Comparison of ENCODE assay signal across 24 cellular contexts in genomic region chr6:75605635-75606034, GRCh38. TPM values are rescaled to one million over a fixed set of nuclear protein-coding genes. Genes with fewer than 3 reads are reported as not detected.
DNase-seq lines count a peak whose midpoint lies in the region; ATAC-seq lines count a peak whose summit lies in the region.
"Had no signal": no experiment of that assay in that cellular context is flagged by ENCODE, and none has a peak within 500 bp of the region (broad histone marks: within the 10 kb centered on the region; RNA-seq: fewer than 3 reads in every experiment).

No MANE protein-coding gene starts in this region.

- peaks cover 19% of the 10 kb centered on the region for H3K36me3 ChIP-seq in MG63
- H3K36me3 ChIP-seq: lower lobe of right lung had no signal

- peaks cover 8% of the 10 kb centered on the region for H3K36me3 Mint-ChIP-seq in activated naive CD8-positive, alpha-beta T cell
- H3K36me3 Mint-ChIP-seq in activated naive CD8-positive, alpha-beta T cell treated with anti-CD3 and anti-CD28 coated beads, Interleukin-2, amount 50 U/mL, for 24 hours (ENCODE audit: low read depth), result peaks cover 12% of the 10 kb centered on the region
- H3K36me3 Mint-ChIP-seq in T-cell (peaks cover 4% of the 10 kb centered on the region), naive B cell (no peaks in the 10 kb centered on the region)
- H3K36me3 Mint-ChIP-seq in stimulated activated memory B cell treated with anti-CD40 and anti-IgM and Interleukin-4, amounts not matched to agents 10 μg/mL and 1 μg/mL and 100 μg/mL, for 72 hours, result peaks cover 7% of the 10 kb centered on the region

- H3K4me3 Mint-ChIP-seq in activated naive CD8-positive, alpha-beta T cell, result peak overlapping the region; percentile 40
- no peak overlapping the region for H3K4me3 Mint-ChIP-seq in activated naive CD8-positive, alpha-beta T cell treated with anti-CD3 and anti-CD28 coated beads, Interleukin-2, amount 50 U/mL, for 24 hours
- H3K4me3 Mint-ChIP-seq in T-cell (peak overlapping the region in 2 of 3 donors; percentile 14 to 47), naive B cell (peak overlapping the region in 3 of 8 donors; percentile 0 to 61 (median 34))
- H3K4me3 Mint-ChIP-seq in stimulated activated memory B cell treated with anti-CD40 and anti-IgM and Interleukin-4, amounts not matched to agents 10 μg/mL and 1 μg/mL and 100 μg/mL, for 72 hours, result no peak overlapping the region
- H3K4me3 Mint-ChIP-seq: CD14-positive monocyte had no signal

- H3K9me3 ChIP-seq in MG63, result no peaks in the 10 kb centered on the region
- H3K9me3 ChIP-seq: lower lobe of right lung, testis had no signal

- H3K27me3 Mint-ChIP-seq in activated naive CD8-positive, alpha-beta T cell, result no peaks in the 10 kb centered on the region
- no peaks in the 10 kb centered on the region for H3K27me3 Mint-ChIP-seq in activated naive CD8-positive, alpha-beta T cell treated with anti-CD3 and anti-CD28 coated beads, Interleukin-2, amount 50 U/mL, for 24 hours
- no peaks in the 10 kb centered on the region for H3K27me3 Mint-ChIP-seq in T-cell
- H3K27me3 Mint-ChIP-seq in naive B cell, result no peaks in the 10 kb centered on the region
- H3K27me3 Mint-ChIP-seq in stimulated activated memory B cell treated with anti-CD40 and anti-IgM and Interleukin-4, amounts not matched to agents 10 μg/mL and 1 μg/mL and 100 μg/mL, for 72 hours, result no peaks in the 10 kb centered on the region

- H3K4me1 Mint-ChIP-seq in activated naive CD8-positive, alpha-beta T cell (ENCODE audit: low read depth), result peaks cover 77% of the 10 kb centered on the region
- H3K4me1 Mint-ChIP-seq in activated naive CD8-positive, alpha-beta T cell treated with anti-CD3 and anti-CD28 coated beads, Interleukin-2, amount 50 U/mL, for 24 hours, result peaks cover 73% of the 10 kb centered on the region
- H3K4me1 Mint-ChIP-seq in T-cell (peaks cover 79 to 85% (median 83%) of the 10 kb centered on the region in 3 donors), naive B cell (peaks cover 54 to 79% (median 79%) of the 10 kb centered on the region in 3 donors)
- peaks cover 74% of the 10 kb centered on the region for H3K4me1 Mint-ChIP-seq in stimulated activated memory B cell treated with anti-CD40 and anti-IgM and Interleukin-4, amounts not matched to agents 10 μg/mL and 1 μg/mL and 100 μg/mL, for 72 hours

- peak overlapping the region; percentile 31 for H3K27ac Mint-ChIP-seq in activated naive CD8-positive, alpha-beta T cell
- no peak overlapping the region for H3K27ac Mint-ChIP-seq in activated naive CD8-positive, alpha-beta T cell treated with anti-CD3 and anti-CD28 coated beads, Interleukin-2, amount 50 U/mL, for 24 hours
- H3K27ac Mint-ChIP-seq in T-cell, result peak overlapping the region in 1 of 2 donors; percentile 4
- peak overlapping the region in 4 of 6 donors; percentile 42 to 95 (median 61) for H3K27ac Mint-ChIP-seq in naive B cell
- H3K27ac Mint-ChIP-seq in stimulated activated memory B cell treated with anti-CD40 and anti-IgM and Interleukin-4, amounts not matched to agents 10 μg/mL and 1 μg/mL and 100 μg/mL, for 72 hours, result peak overlapping the region; percentile 9
- H3K27ac Mint-ChIP-seq: activated T-helper 2 cell treated with anti-CD3 and anti-CD28 coated beads, Interferon-gamma antibody, Interleukin-2, Interleukin-4, amounts not matched to agents 10 μg/mL and 5 μg/mL and 100 μg/mL, durations not matched to agents 14 hours and 24 hours and 36 hours had no signal

- ATAC-seq in activated naive CD8-positive, alpha-beta T cell treated with anti-CD3 and anti-CD28 coated beads, Interleukin-2, amount 50 U/mL, for 24 hours, result no peak
- ATAC-seq in T-cell (replicated peaks in 1 of 4) (no peak), naive B cell (ENCODE audit: low read depth in 2 of 2) (no peak)
- no peak for ATAC-seq in stimulated activated memory B cell treated with anti-CD40 and anti-IgM and Interleukin-4, amounts not matched to agents 10 μg/mL and 1 μg/mL and 100 μg/mL, for 72 hours
- ATAC-seq: lower lobe of right lung, sciatic nerve had no signal

- DNase-seq in activated naive CD8-positive, alpha-beta T cell treated with anti-CD3 and anti-CD28 coated beads, Interleukin-2, amount 50 U/mL, for 24 hours, result no peak
- DNase-seq in T-cell (no peak), naive B cell (no peak), DMS 273 (lab: John Stamatoyannopoulos, UW; ENCODE audit: unreplicated experiment) (no peak), NOMO-1 (lab: John Stamatoyannopoulos, UW; ENCODE audit: unreplicated experiment in 2 of 2) (no peak), MG63 (no peak)
- DNase-seq: ACHN; activated CD8-positive, alpha-beta memory T cell treated with anti-CD3 and anti-CD28 coated beads for 24 hours; amniotic stem cell; caudate nucleus; foreskin melanocyte; hypothalamus; islet precursor cell; KG1; lower lobe of right lung; NCI-H1048; NCI-H2081; NCI-H446 treated with DMSO at 0.1 percent for 48 hours; testis had no signal

- no peaks in the 10 kb centered on the region for H3K27me3 ChIP-seq in MG63
- H3K27me3 ChIP-seq: testis had no signal

- POLR2A ChIA-PET in T-cell (lab: Charles Lee), result no interaction called here

- CTCF ChIA-PET in T-cell (lab: Charles Lee), result interaction anchor here in 1 of 2 donors (0.7 kb wide), 1 partner anchor 308 kb away, joined by 3 read pairs; no protein-coding TSS in a partner anchor

- H3K4me3 ChIP-seq in MG63, result no peak overlapping the region
- H3K4me3 ChIP-seq: lower lobe of right lung, testis had no signal

- no peaks in the 10 kb centered on the region for H3K9me3 Mint-ChIP-seq in activated naive CD8-positive, alpha-beta T cell (ENCODE audit: low read depth)
- H3K9me3 Mint-ChIP-seq in activated naive CD8-positive, alpha-beta T cell treated with anti-CD3 and anti-CD28 coated beads, Interleukin-2, amount 50 U/mL, for 24 hours, result no peaks in the 10 kb centered on the region
- H3K9me3 Mint-ChIP-seq in T-cell (no peaks in the 10 kb centered on the region), naive B cell (no peaks in the 10 kb centered on the region)
- H3K9me3 Mint-ChIP-seq in stimulated activated memory B cell treated with anti-CD40 and anti-IgM and Interleukin-4, amounts not matched to agents 10 μg/mL and 1 μg/mL and 100 μg/mL, for 72 hours, result no peaks in the 10 kb centered on the region
- H3K9me3 Mint-ChIP-seq: activated T-helper 2 cell treated with anti-CD3 and anti-CD28 coated beads, Interferon-gamma antibody, Interleukin-2, Interleukin-4, amounts not matched to agents 10 μg/mL and 5 μg/mL and 100 μg/mL, durations not matched to agents 14 hours and 24 hours and 36 hours had no signal

RNA-seq across cellular contexts. Expression of gene SENP6, which starts 4.0 kb away (rescaled TPM):
- 100 to 1,000 TPM; 103 to 119 (median 111) TPM for total RNA-seq in T-cell
- polyA plus RNA-seq in naive B cell (ENCODE audit: low read depth in 6 of 6), result 10 to 100 TPM; 48.8 to 79.7 (median 62.1) TPM
- total RNA-seq in MG63 (2014; rRNA removed; shearing (Covaris generic); ENCODE audit: low replicate concordance), result 40.6 and 69.9 TPM in 2 replicates

Comparison
In these comparisons a context has a peak if more than half of its experiments do, and no peak if none do; other contexts are left out.
1. H3K4me3 Mint-ChIP-seq: peak in activated naive CD8-positive, alpha-beta T cell (single experiment) and T-cell (2 of 3); none in activated naive CD8-positive, alpha-beta T cell treated with anti-CD3 and anti-CD28 coated beads, Interleukin-2, amount 50 U/mL, for 24 hours (single experiment) and stimulated activated memory B cell treated with anti-CD40 and anti-IgM and Interleukin-4, amounts not matched to agents 10 μg/mL and 1 μg/mL and 100 μg/mL, for 72 hours (single experiment).